Comparison of ENCODE assay signal across 11 cellular contexts in genomic region chr10:132774905-132775863, GRCh38. TPM values are rescaled to one million over a fixed set of nuclear protein-coding genes. Genes with fewer than 3 reads are reported as not detected.
DNase-seq lines count a peak whose midpoint lies in the region; ATAC-seq, FAIRE-seq and TF ChIP-seq lines count a peak whose summit lies in the region.
"Had no signal": no experiment of that assay in that cellular context is flagged by ENCODE, and none has a peak within 500 bp of the region (broad histone marks: within the 10 kb centered on the region; RNA-seq: fewer than 3 reads in every experiment).

No MANE protein-coding gene starts in this region.

- in situ Hi-C loops in HepG2 (cut with HindIII; ENCODE audit: extremely low pct_ligation_motif_present, low pct_unique_long_range_greater_than_20kb): no loop called here

- no peak for TF ChIP-seq POLR2A in HCT116 (IDR thresholded peaks at IDR 0.05; ENCODE audit: borderline replicate concordance, extremely low read depth, insufficient read depth, insufficient read length)
- TF ChIP-seq POLR2A in HepG2 (IDR thresholded peaks at IDR 0.05; ENCODE audit: insufficient read depth in 1 of 2, low read depth in 2 of 2, low read length in 2 of 2): no peak

- H3K9ac ChIP-seq in BLaER1 (no peak overlapping the region), HCT116 (ENCODE audit: low read length) (no peak overlapping the region), HepG2 (ENCODE audit: insufficient read depth, low read depth, low read length) (no peak overlapping the region)

- H3K27ac ChIP-seq in BLaER1 (peak overlapping the region; percentile 24; the same call in 1 of the 2 replicates), HCT116 (ENCODE audit: low read depth, low read length) (no peak overlapping the region; the same call in 1 of the 2 replicates), HepG2 (ENCODE audit: extremely low read length, insufficient read depth, low read length) (no peak overlapping the region)
- H3K27ac ChIP-seq: HL-60 had no signal

- ATAC-seq in HCT116: peak; percentile 27; the same call in 1 of the 2 replicates
- no peak for ATAC-seq in HepG2

- H3K4me2 ChIP-seq in BLaER1: peak overlapping the region; percentile 91
- no peak overlapping the region for H3K4me2 ChIP-seq in HCT116 (ENCODE audit: low read length)
- no peak overlapping the region for H3K4me2 ChIP-seq in HepG2 (ENCODE audit: low read depth, low read length)

- POLR2A ChIA-PET in HCT116 (lab: Charles Lee): no interaction called here
- POLR2A ChIA-PET in HepG2 (lab: Yijun Ruan, JAX): no interaction called here

- DNase-seq in HCT116 (ENCODE audit: low read depth, low spot score) (peak; percentile 6), astrocyte of the hippocampus (ENCODE audit: low read depth, low spot score) (peak; percentile 92), HepG2 (ENCODE audit: low spot score) (no peak), AG08395 (ENCODE audit: low spot score) (no peak), foreskin melanocyte (no peak), amniotic stem cell (lab: John Stamatoyannopoulos, UW) (no peak)
- no peak for DNase-seq in effector CD8-positive, alpha-beta T cell (lab: John Stamatoyannopoulos, UW)
- DNase-seq: Caco-2, naive B cell had no signal

- H3K27me3 ChIP-seq in BLaER1 (no peaks in the 10 kb centered on the region), HCT116 (ENCODE audit: insufficient read depth, low read length) (no peaks in the 10 kb centered on the region), HepG2 (ENCODE audit: control insufficient read depth in 1 of 2, insufficient read depth in 2 of 2, low read length in 2 of 2) (no peaks in the 10 kb centered on the region)

- peaks cover 9% of the 10 kb centered on the region for H3K36me3 ChIP-seq in BLaER1
- no peaks in the 10 kb centered on the region for H3K36me3 ChIP-seq in HCT116 (ENCODE audit: control insufficient read depth in 1 of 2, insufficient read depth in 2 of 2, low read length in 2 of 2)
- no peaks in the 10 kb centered on the region for H3K36me3 ChIP-seq in HepG2 (replicated peaks in 1 of 2; ENCODE audit: control insufficient read depth in 1 of 2, insufficient read depth in 2 of 2, low read length in 2 of 2)

- no peak for FAIRE-seq in HepG2 (lab: Jason Lieb, UNC)

- TF ChIP-seq CTCF in HCT116 (IDR thresholded peaks at IDR 0.05 in 2 of 3, conservative IDR thresholded peaks at IDR 0.05 in 1 of 3; ENCODE audit: borderline replicate concordance in 1 of 3, insufficient read depth in 1 of 3, low read depth in 2 of 3, low read length in 2 of 3) (no peak), HepG2 (CRISPR knock-in tag; IDR thresholded peaks at IDR 0.05) (no peak)

- 83% methylated on average over 15 of the region's 22 CpGs for WGBS in HepG2 (ENCODE audit: low lambda C conversion rate)

- no peak overlapping the region for H3K4me3 ChIP-seq in BLaER1
- H3K4me3 ChIP-seq in HCT116 (replicated peaks in 1 of 2; ENCODE audit: low read depth in 1 of 2, low read length in 2 of 2): no peak overlapping the region
- H3K4me3 ChIP-seq in HepG2 (replicated peaks in 1 of 3; ENCODE audit: insufficient read depth in 1 of 3, low read depth in 2 of 3, low read length in 3 of 3): no peak overlapping the region

- peaks cover 34% of the 10 kb centered on the region; the same call in 1 of the 2 replicates for H4K20me1 ChIP-seq in BLaER1
- no peaks in the 10 kb centered on the region for H4K20me1 ChIP-seq in HCT116 (ENCODE audit: insufficient read depth)
- H4K20me1 ChIP-seq in HepG2 (ENCODE audit: insufficient read depth, low read length): no peaks in the 10 kb centered on the region

- H3K9me2 ChIP-seq in HCT116 (ENCODE audit: insufficient read depth): no peaks in the 10 kb centered on the region

- BruUV-seq in HCT116 (replicated peaks; lab: Mats Ljungman, UMichigan) (no TSS peak), HepG2 (replicated peaks; lab: Mats Ljungman, UMichigan) (no TSS peak)

- TF ChIP-seq EP300 in HepG2 (IDR thresholded peaks at IDR 0.05; ENCODE audit: low read depth in 2 of 2, low read length in 2 of 2): no peak
- TF ChIP-seq EP300 in HepG2 (CRISPR knock-in tag; IDR thresholded peaks at IDR 0.05; ENCODE audit: borderline replicate concordance): no peak

- CTCF ChIA-PET in HCT116 (lab: Charles Lee): no interaction called here
- CTCF ChIA-PET in HepG2 (lab: Yijun Ruan, JAX; ENCODE audit: low intra/inter-chr PET ratio, low total read pairs): no interaction called here

- intact Hi-C loops in HCT116 (cut with micrococcal nuclease) (no loop called here), HepG2 (cut with micrococcal nuclease; ENCODE audit: unreplicated experiment) (no loop called here)

- TF ChIP-seq RAD21 in HCT116 (IDR thresholded peaks at IDR 0.05; ENCODE audit: low read depth) (no peak), HepG2 (CRISPR knock-in tag; IDR thresholded peaks at IDR 0.05) (no peak)

- RAD21 ChIA-PET in HCT116 (lab: Charles Lee; ENCODE audit: low non-redundant PET in 1 of 2, low total read pairs in 2 of 2, uncharacterized antibody in 2 of 2, unreplicated experiment in 2 of 2): no interaction called here

- H2AFZ ChIP-seq in HCT116 (ENCODE audit: low read depth, low read length, poor library complexity, severe bottlenecking) (no peak overlapping the region), HepG2 (ENCODE audit: low read length) (no peak overlapping the region)

- H3K4me1 ChIP-seq in BLaER1 (peaks cover 64% of the 10 kb centered on the region), HCT116 (ENCODE audit: control insufficient read depth in 1 of 2, insufficient read depth in 2 of 2, low read length in 2 of 2) (0 out of 4 replicates have a peak, but pooled peaks cover 0 to 3% of the 10 kb centered on the region in 2 experiments), HepG2 (ENCODE audit: insufficient read depth, low read length) (peaks cover 12% of the 10 kb centered on the region)
- H3K4me1 ChIP-seq: Caco-2 had no signal

- H3K79me2 ChIP-seq in HCT116 (ENCODE audit: insufficient read depth, low read length) (no peaks in the 10 kb centered on the region), HepG2 (ENCODE audit: insufficient read depth, low read length) (no peaks in the 10 kb centered on the region)

- peaks cover 4% of the 10 kb centered on the region; the same call in 1 of the 2 replicates for H3K9me3 ChIP-seq in BLaER1
- H3K9me3 ChIP-seq in HCT116 (ENCODE audit: control insufficient read depth in 1 of 2, insufficient read depth in 1 of 2, low read depth in 1 of 2, low read length in 2 of 2): no peaks in the 10 kb centered on the region
- no peaks in the 10 kb centered on the region for H3K9me3 ChIP-seq in HepG2 (ENCODE audit: low read length)

TF ChIP-seq in HCT116, 20 proteins besides CTCF, POLR2A, EP300 and RAD21 (continues in another document):
- TF ChIP-seq SIN3A (IDR thresholded peaks at IDR 0.05; ENCODE audit: low read depth) (no peak), SRF (IDR thresholded peaks at IDR 0.05; ENCODE audit: low read depth) (no peak), ELF1 (IDR thresholded peaks at IDR 0.05; ENCODE audit: borderline replicate concordance, low read depth) (no peak), FOSL1 (IDR thresholded peaks at IDR 0.05; ENCODE audit: low read depth) (no peak), EZH2phosphoT487 (IDR thresholded peaks at IDR 0.05; ENCODE audit: borderline replicate concordance) (no peak)

TF ChIP-seq in HepG2, 621 proteins besides CTCF, POLR2A, EP300 and RAD21:
- TF ChIP-seq MYNN (CRISPR knock-in tag; IDR thresholded peaks at IDR 0.05; ENCODE audit: low read depth) (no peak), HNRNPL (IDR thresholded peaks at IDR 0.05; ENCODE audit: low read depth, low read length) (0 out of 2 replicates have a peak, but pooled peaks have one; percentile 39), RORA (CRISPR knock-in tag; IDR thresholded peaks at IDR 0.05) (no peak), PCBP1 (IDR thresholded peaks at IDR 0.05; ENCODE audit: borderline replicate concordance, low read depth, low read length) (0 out of 2 replicates have a peak, but pooled peaks have one; percentile 72)
- TF ChIP-seq, protein P1, sequence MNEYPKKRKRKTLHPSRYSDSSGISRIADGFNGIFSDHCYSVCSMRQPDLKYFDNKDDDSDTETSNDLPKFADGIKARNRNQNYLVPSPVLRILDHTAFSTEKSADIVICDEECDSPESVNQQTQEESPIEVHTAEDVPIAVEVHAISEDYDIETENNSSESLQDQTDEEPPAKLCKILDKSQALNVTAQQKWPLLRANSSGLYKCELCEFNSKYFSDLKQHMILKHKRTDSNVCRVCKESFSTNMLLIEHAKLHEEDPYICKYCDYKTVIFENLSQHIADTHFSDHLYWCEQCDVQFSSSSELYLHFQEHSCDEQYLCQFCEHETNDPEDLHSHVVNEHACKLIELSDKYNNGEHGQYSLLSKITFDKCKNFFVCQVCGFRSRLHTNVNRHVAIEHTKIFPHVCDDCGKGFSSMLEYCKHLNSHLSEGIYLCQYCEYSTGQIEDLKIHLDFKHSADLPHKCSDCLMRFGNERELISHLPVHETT (CRISPR knock-in tag; conservative IDR thresholded peaks at IDR 0.05): no peak

RNA-seq across cellular contexts. Expression of gene NKX6-2, which starts 10.8 kb away (rescaled TPM):
- not detected for total RNA-seq in HCT116 (2021; ENCODE audit: unreplicated experiment)
- polyA plus RNA-seq in HCT116 (2012): 1.5 and 2.0 TPM in 2 replicates
- not detected in 2 replicates for total RNA-seq in HepG2 (2016; rRNA removed; fragmentation: Illumina TruSeq; extraction: Trizol)
- not detected in 2 replicates for total RNA-seq in HepG2 (2016; cell fraction: cytosol; rRNA removed; fragmentation: Illumina TruSeq; extraction: Trizol; ENCODE audit: low read depth)
- not detected in 2 replicates for total RNA-seq in HepG2 (2016; cell fraction: insoluble cytoplasmic fraction; rRNA removed; fragmentation: Illumina TruSeq; extraction: Trizol)
- not detected in 2 replicates for total RNA-seq in HepG2 (2016; cell fraction: membrane; rRNA removed; fragmentation: Illumina TruSeq; extraction: Trizol)
- total RNA-seq in HepG2 (2016; cell fraction: nucleus; rRNA removed; fragmentation: Illumina TruSeq; extraction: Trizol): not detected in 2 replicates
- polyA plus RNA-seq in HepG2 (2011; rRNA removed): not detected in 2 replicates
- polyA plus RNA-seq in HepG2 (2011; cell fraction: cytosol; rRNA removed): not detected in 2 replicates
- not detected in 2 replicates for polyA plus RNA-seq in HepG2 (2011; cell fraction: nucleus; rRNA removed)
- 0.52 and 1.5 TPM in 2 replicates for polyA plus RNA-seq in HepG2 (2012)
- not detected in 2 replicates for polyA plus RNA-seq in HepG2 (2016; cell fraction: cytosol; fragmentation: Illumina TruSeq; extraction: Trizol; ENCODE audit: low read depth)
- not detected in 2 replicates for polyA plus RNA-seq in HepG2 (2016; cell fraction: insoluble cytoplasmic fraction; fragmentation: Illumina TruSeq; extraction: Trizol; ENCODE audit: low read depth)
- polyA plus RNA-seq in HepG2 (2016; cell fraction: membrane; fragmentation: Illumina TruSeq; extraction: Trizol; ENCODE audit: low read depth): not detected in 2 replicates
- not detected in 2 replicates for polyA plus RNA-seq in HepG2 (2016; cell fraction: nucleus; fragmentation: Illumina TruSeq; extraction: Trizol; ENCODE audit: insufficient read depth, low read depth)
- polyA minus RNA-seq in HepG2 (2011; rRNA and poly(A)+ RNA removed; ENCODE audit: low replicate concordance): not detected in 2 replicates
- not detected in 2 replicates for polyA minus RNA-seq in HepG2 (2011; cell fraction: cytosol; rRNA and poly(A)+ RNA removed)
- polyA minus RNA-seq in HepG2 (2011; cell fraction: nucleus; rRNA and poly(A)+ RNA removed): not detected in 2 replicates
- total RNA-seq: Caco-2 had no signal

Comparison
In these comparisons a context has a peak if more than half of its experiments do, and no peak if none do; other contexts are left out.
1. DNase-seq: peak in HCT116 (single experiment) and astrocyte of the hippocampus (single experiment); none in HepG2 (single experiment), AG08395 (single experiment), foreskin melanocyte (single experiment), effector CD8-positive, alpha-beta T cell (single experiment) and amniotic stem cell (single experiment).